ENCODE assay signal across 26 cellular contexts in the genomic region with DNA sequence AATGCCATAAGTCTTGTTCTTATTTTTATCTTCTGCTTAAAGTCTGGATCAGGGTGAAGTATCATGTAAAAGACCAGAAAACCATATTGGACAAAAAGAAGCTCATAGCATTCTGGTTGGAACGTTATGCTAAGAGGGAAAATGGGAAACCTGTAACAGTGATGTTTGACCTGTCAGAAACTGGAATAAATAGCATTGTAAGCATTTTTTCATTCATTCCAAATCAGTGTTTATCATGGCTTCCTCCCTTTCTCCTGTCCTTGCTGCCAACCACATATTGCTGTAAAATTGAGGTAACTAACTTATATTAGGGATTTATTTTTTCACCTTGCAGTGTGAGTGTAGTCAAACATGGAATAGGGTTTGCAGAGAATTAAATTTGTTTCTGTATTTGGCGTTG.
"Had no signal": no experiment of that assay in that cellular context is flagged by ENCODE, and none has a peak within 500 bp of the region (broad histone marks: within the 10 kb centered on the region; RNA-seq: fewer than 3 reads in every experiment).

No MANE protein-coding gene starts in this region.

- FAIRE-seq: islet of Langerhans, keratinocyte had no signal

- H3K27ac Mint-ChIP-seq: mesothelial cell of epicardium had no signal

- H3K4me3 Mint-ChIP-seq: mesothelial cell of epicardium, naive B cell had no signal

- H3K4me3 ChIP-seq: coronary artery, dorsolateral prefrontal cortex, esophagus squamous epithelium, gastrocnemius medialis, heart right ventricle, left lung, lower lobe of right lung, mucosa of descending colon had no signal

- H3K4me1 ChIP-seq: esophagus squamous epithelium, gastrocnemius medialis, left lung, lower lobe of right lung had no signal

- H3K9me3 Mint-ChIP-seq: naive B cell had no signal

- H3K9me3 ChIP-seq: esophagus squamous epithelium, gastrocnemius medialis, heart right ventricle, left lung, lower lobe of right lung, mucosa of descending colon had no signal

- ATAC-seq: esophagus mucosa, gastrocnemius medialis, heart right ventricle, left cardiac atrium, left lung, left ventricle myocardium superior, lower lobe of right lung, mucosa of descending colon had no signal

- H3K4me1 Mint-ChIP-seq: mesothelial cell of epicardium had no signal

- H3K36me3 ChIP-seq: gastrocnemius medialis, left lung, lower lobe of right lung had no signal

- H3K27me3 ChIP-seq: esophagus squamous epithelium, gastrocnemius medialis, heart right ventricle, left lung had no signal

- H3K27me3 Mint-ChIP-seq: naive B cell had no signal

- H3K27ac ChIP-seq: coronary artery, epithelial cell of prostate, esophagus squamous epithelium, gastrocnemius medialis, heart right ventricle, left lung, lower lobe of right lung had no signal

- DNase-seq: dermis blood vessel endothelial cell; dorsolateral prefrontal cortex; effector CD4-positive, alpha-beta T cell; effector memory CD4-positive, alpha-beta T cell; erythroblast; esophagus squamous epithelium; foreskin fibroblast; foreskin melanocyte; gastrocnemius medialis; glutamatergic neuron; head of caudate nucleus; heart right ventricle; hippocampal formation; left cardiac atrium; left lung; left ventricle myocardium superior; lower lobe of right lung; mesenchymal stem cell; mucosa of descending colon; naive B cell had no signal
